9 cellular contexts compared by ENCODE assay signal in genomic region chr22:36337365-36338130, GRCh38. TPM values are rescaled to one million over a fixed set of nuclear protein-coding genes. Genes with fewer than 3 reads are reported as not detected.
DNase-seq lines count a peak whose midpoint lies in the region; ATAC-seq and TF ChIP-seq lines count a peak whose summit lies in the region.
"Had no signal": no experiment of that assay in that cellular context is flagged by ENCODE, and none has a peak within 500 bp of the region (broad histone marks: within the 10 kb centered on the region; RNA-seq: fewer than 3 reads in every experiment).

No MANE protein-coding gene starts in this region.

- H4K20me1 ChIP-seq in BLaER1: peaks cover 100% of the 10 kb centered on the region
- peaks cover 68% of the 10 kb centered on the region for H4K20me1 ChIP-seq in osteoblast (ENCODE audit: insufficient read depth, low read length)

- peak; percentile 22 for DNase-seq in NOMO-1 treated with dmso at 0.1 percent for 144 hours (lab: John Stamatoyannopoulos, UW; ENCODE audit: unreplicated experiment)
- DNase-seq in coronary artery (ENCODE audit: low spot score): no peak
- peak; percentile 18 for DNase-seq in osteoblast (ENCODE audit: insufficient read length, low spot score, missing footprints)
- no peak for DNase-seq in mucosa of descending colon
- DNase-seq in stimulated activated CD4-positive, alpha-beta T cell treated with anti-CD3 and anti-CD28 coated beads, Interleukin-2, amount 100 ng/mL, for 48 hours: no peak
- DNase-seq in DMS114 treated with DMSO at 0.1 percent for 48 hours (lab: John Stamatoyannopoulos, UW; ENCODE audit: unreplicated experiment): no peak
- DNase-seq: PC-3 had no signal

- H3K27me3 ChIP-seq in BLaER1 (no peaks in the 10 kb centered on the region), osteoblast (ENCODE audit: insufficient read depth, low read length) (no peaks in the 10 kb centered on the region)

- peak overlapping the region; percentile 35; the same call in 1 of the 2 replicates for H3K9ac ChIP-seq in BLaER1

- peaks cover 95% of the 10 kb centered on the region for H3K79me2 ChIP-seq in osteoblast (ENCODE audit: insufficient read depth, low read length)

- ATAC-seq in mucosa of descending colon (no peak), HG03025 (IDR thresholded peaks at IDR 0.05; ENCODE audit: low FRiP score, unreplicated experiment) (no peak)
- ATAC-seq: PC-3 had no signal

- H3K4me2 ChIP-seq in BLaER1 (peak overlapping the region; percentile 95), osteoblast (ENCODE audit: insufficient read depth, low read length) (no peak overlapping the region)

- intact Hi-C loops in mucosa of descending colon (cut with DNase I, micrococcal nuclease): no loop called here

- H3K27ac ChIP-seq in BLaER1 (0 out of 2 replicates have a peak overlapping the region, but pooled peaks have one; percentile 43), coronary artery (peak overlapping the region; percentile 98), osteoblast (ENCODE audit: low read depth, low read length) (peak overlapping the region; percentile 99)

- H3K9me3 ChIP-seq in BLaER1: no peaks in the 10 kb centered on the region
- H3K9me3 ChIP-seq in osteoblast (ENCODE audit: low read depth, low read length): no peaks in the 10 kb centered on the region
- H3K9me3 ChIP-seq in mucosa of descending colon: no peaks in the 10 kb centered on the region

- no peak overlapping the region for H2AFZ ChIP-seq in osteoblast (ENCODE audit: low read length)

- H3K4me3 ChIP-seq in BLaER1: no peak overlapping the region
- H3K4me3 ChIP-seq in coronary artery: peak overlapping the region; percentile 39
- no peak overlapping the region for H3K4me3 ChIP-seq in osteoblast (ENCODE audit: insufficient read depth, low read length)
- no peak overlapping the region for H3K4me3 ChIP-seq in mucosa of descending colon

- TF ChIP-seq CTCF in coronary artery (IDR thresholded peaks at IDR 0.05) (no peak), osteoblast (IDR thresholded peaks at IDR 0.05; ENCODE audit: extremely low read depth, low read depth, low read length) (no peak), mucosa of descending colon (IDR thresholded peaks at IDR 0.05) (no peak)

- peaks cover 100% of the 10 kb centered on the region for H3K36me3 ChIP-seq in BLaER1
- peaks cover 97% of the 10 kb centered on the region for H3K36me3 ChIP-seq in osteoblast (ENCODE audit: insufficient read depth, low read length)
- H3K36me3 ChIP-seq in mucosa of descending colon (ENCODE audit: low read depth): peaks cover 18% of the 10 kb centered on the region

- H3K4me1 ChIP-seq in BLaER1: peaks cover 78% of the 10 kb centered on the region
- H3K4me1 ChIP-seq in osteoblast (ENCODE audit: insufficient read depth, low read length): peaks cover 97% of the 10 kb centered on the region
- peaks cover 43% of the 10 kb centered on the region for H3K4me1 ChIP-seq in mucosa of descending colon (ENCODE audit: low read depth)

RNA-seq across cellular contexts. Expression of gene MYH9, which starts 50.2 kb away (rescaled TPM):
- total RNA-seq in osteoblast: 796 and 964 TPM in 2 replicates
- total RNA-seq in mucosa of descending colon: 100 to 1,000 TPM; 501 to 831 (median 599) TPM

Comparison
In these comparisons a context has a peak if more than half of its experiments do, and no peak if none do; other contexts are left out.
1. H3K27ac ChIP-seq: peak in every context shown above with its lines; median percentile 99 in osteoblast; 98 in coronary artery; 43 in BLaER1.
2. DNase-seq: peak in NOMO-1 treated with dmso at 0.1 percent for 144 hours (single experiment) and osteoblast (single experiment); none in coronary artery (single experiment), mucosa of descending colon (0 of 3), stimulated activated CD4-positive, alpha-beta T cell treated with anti-CD3 and anti-CD28 coated beads, Interleukin-2, amount 100 ng/mL, for 48 hours (0 of 2) and DMS114 treated with DMSO at 0.1 percent for 48 hours (single experiment).